33 cellular contexts compared by ENCODE assay signal in the genomic region with DNA sequence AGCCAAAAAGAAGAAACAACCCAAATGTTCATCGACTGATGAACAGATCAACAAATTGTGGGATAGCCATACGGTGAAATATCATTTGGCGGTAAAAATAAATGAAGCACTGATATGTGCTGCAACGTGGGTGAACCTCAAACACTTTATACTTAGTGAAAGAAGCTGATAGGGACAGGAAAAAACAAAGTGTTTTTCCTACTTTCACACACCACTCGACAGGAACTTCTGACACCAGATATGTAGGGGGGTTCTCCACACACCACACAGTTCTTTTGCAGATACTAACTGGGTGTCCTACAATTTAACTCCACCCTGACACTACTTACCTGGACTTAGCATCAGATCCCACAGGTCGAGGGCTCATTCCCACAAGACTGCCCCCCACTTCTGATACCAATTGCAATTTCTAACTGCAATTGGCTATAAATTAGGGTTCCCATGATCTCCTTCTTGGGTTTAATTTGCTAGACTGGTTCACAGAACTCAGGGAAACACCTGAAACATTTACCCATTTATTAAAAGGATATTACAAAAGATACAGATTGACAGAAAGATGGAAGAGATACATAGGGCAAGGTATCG.
"Had no signal": no experiment of that assay in that cellular context is flagged by ENCODE, and none has a peak within 500 bp of the region (broad histone marks: within the 10 kb centered on the region; RNA-seq: fewer than 3 reads in every experiment).

No MANE protein-coding gene starts in this region.

- H3K4me3 ChIP-seq: body of pancreas, esophagus squamous epithelium, gastroesophageal sphincter, heart right ventricle had no signal

- FAIRE-seq: colon, endometrium, endothelial cell of umbilical vein had no signal

- H3K9me3 ChIP-seq: body of pancreas, esophagus squamous epithelium, gastroesophageal sphincter, heart right ventricle had no signal

- H3K27ac Mint-ChIP-seq: activated B cell treated with CpG ODN at 0.5 μM for 24 hours; activated CD8-positive, alpha-beta T cell treated with anti-CD3 and anti-CD28 coated beads for 36 hours; activated naive CD8-positive, alpha-beta T cell; activated T-helper 17 cell treated with anti-CD3 and anti-CD28 coated beads, Interleukin-2, amount 50 U/mL, for 72 hours; T-helper 17 cell; T-helper 2 cell treated with Interferon-gamma antibody and Interleukin-4, amounts not matched to agents 5 μg/mL and 100 μg/mL, for 36 hours had no signal

- DNase-seq: activated B cell treated with CpG ODN at 0.5 μM for 24 hours; activated CD4-positive, alpha-beta T cell treated with anti-CD3 and anti-CD28 coated beads for 48 hours; activated CD4-positive, alpha-beta T cell treated with anti-CD3 and anti-CD28 coated beads, Interleukin-2, amount 50 U/mL, for 1 hour; activated CD4-positive, alpha-beta T cell treated with anti-CD3 and anti-CD28 coated beads, Interleukin-2, amount 50 U/mL, for 48 hours; activated CD8-positive, alpha-beta memory T cell treated with anti-CD3 and anti-CD28 coated beads for 24 hours; activated CD8-positive, alpha-beta T cell treated with anti-CD3 and anti-CD28 coated beads for 36 hours; activated effector memory CD4-positive, alpha-beta T cell treated with Interleukin-2 at 50 U/mL for 16 hours; activated gamma-delta T cell treated with Interleukin-2 at 50 U/mL for 16 hours; activated naive CD4-positive, alpha-beta T cell treated with anti-CD3 and anti-CD28 coated beads, Interleukin-2, amount 50 U/mL, for 16 hours; activated naive CD4-positive, alpha-beta T cell treated with Interleukin-2 at 50 U/mL for 16 hours; activated T-cell treated with anti-CD3 and anti-CD28 coated beads, Interleukin-2, amount 50 U/mL, for 4 hours; amniotic stem cell; anterior cingulate cortex; body of pancreas; caudate nucleus; cortex of kidney; dermis blood vessel endothelial cell; effector CD8-positive, alpha-beta T cell; esophagus squamous epithelium; foreskin melanocyte; heart right ventricle; T-helper 17 cell; T1000; WERI-Rb-1 had no signal

- H3K27me3 Mint-ChIP-seq: activated B cell treated with CpG ODN at 0.5 μM for 24 hours; activated CD8-positive, alpha-beta T cell treated with anti-CD3 and anti-CD28 coated beads for 36 hours; activated naive CD8-positive, alpha-beta T cell had no signal

- H3K4me3 Mint-ChIP-seq: activated B cell treated with CpG ODN at 0.5 μM for 24 hours; activated CD8-positive, alpha-beta T cell treated with anti-CD3 and anti-CD28 coated beads for 36 hours; activated naive CD8-positive, alpha-beta T cell; activated T-cell treated with anti-CD3 and anti-CD28 coated beads, Interleukin-2, amount 50 U/mL, for 4 hours; activated T-helper 17 cell treated with anti-CD3 and anti-CD28 coated beads, Interleukin-2, amount 50 U/mL, for 72 hours; T-helper 17 cell; T-helper 2 cell treated with Interferon-gamma antibody and Interleukin-4, amounts not matched to agents 5 μg/mL and 100 μg/mL, for 36 hours had no signal

- H3K9me3 Mint-ChIP-seq: activated B cell treated with CpG ODN at 0.5 μM for 24 hours; activated CD8-positive, alpha-beta T cell treated with anti-CD3 and anti-CD28 coated beads for 36 hours; activated T-cell treated with anti-CD3 and anti-CD28 coated beads, Interleukin-2, amount 50 U/mL, for 4 hours; activated T-helper 17 cell treated with anti-CD3 and anti-CD28 coated beads, Interleukin-2, amount 50 U/mL, for 72 hours had no signal

- H3K27ac ChIP-seq: body of pancreas, epithelial cell of prostate, esophagus squamous epithelium, gastroesophageal sphincter, heart right ventricle, WERI-Rb-1 had no signal

- H3K27me3 ChIP-seq: body of pancreas, esophagus squamous epithelium, gastroesophageal sphincter, heart right ventricle had no signal

- H3K36me3 ChIP-seq: esophagus squamous epithelium, gastroesophageal sphincter, heart right ventricle, WERI-Rb-1 had no signal

- H3K4me1 ChIP-seq: body of pancreas, gastroesophageal sphincter had no signal

- ATAC-seq: activated CD4-positive, CD25-positive, alpha-beta regulatory T cell treated with anti-CD3 and anti-CD28 coated beads, Interleukin-2, amount 50 U/mL, for 24 hours; activated CD8-positive, alpha-beta T cell treated with anti-CD3 and anti-CD28 coated beads for 36 hours; activated T-cell treated with anti-CD3 and anti-CD28 coated beads, Interleukin-2, amount 50 U/mL, for 4 hours; activated T-helper 17 cell treated with anti-CD3 and anti-CD28 coated beads, Interleukin-2, amount 50 U/mL, for 72 hours; body of pancreas; gastroesophageal sphincter; heart right ventricle; T-helper 17 cell had no signal
